1 cellular context compared by ENCODE assay signal in genomic region chr15:49888727-49889126, GRCh38.
TF ChIP-seq lines count a peak whose summit lies in the region.

No MANE protein-coding gene starts in this region.

TF ChIP-seq in SK-N-SH, 30 proteins besides CTCF, POLR2A, EP300 and RAD21 (continued from another document):
- TF ChIP-seq REST (IDR thresholded peaks at IDR 0.05; ENCODE audit: low read depth, low read length) (no peak), FOSL2 (IDR thresholded peaks at IDR 0.05; ENCODE audit: borderline replicate concordance, low read depth) (no peak), USF1 (IDR thresholded peaks at IDR 0.05; ENCODE audit: borderline replicate concordance, low read depth) (no peak), IRF3 (IDR thresholded peaks at IDR 0.05; ENCODE audit: low read depth, low read length) (no peak), MEF2A (IDR thresholded peaks at IDR 0.05; ENCODE audit: borderline replicate concordance, low read depth) (no peak)
